14 cellular contexts compared by ENCODE assay signal in the genomic region with DNA sequence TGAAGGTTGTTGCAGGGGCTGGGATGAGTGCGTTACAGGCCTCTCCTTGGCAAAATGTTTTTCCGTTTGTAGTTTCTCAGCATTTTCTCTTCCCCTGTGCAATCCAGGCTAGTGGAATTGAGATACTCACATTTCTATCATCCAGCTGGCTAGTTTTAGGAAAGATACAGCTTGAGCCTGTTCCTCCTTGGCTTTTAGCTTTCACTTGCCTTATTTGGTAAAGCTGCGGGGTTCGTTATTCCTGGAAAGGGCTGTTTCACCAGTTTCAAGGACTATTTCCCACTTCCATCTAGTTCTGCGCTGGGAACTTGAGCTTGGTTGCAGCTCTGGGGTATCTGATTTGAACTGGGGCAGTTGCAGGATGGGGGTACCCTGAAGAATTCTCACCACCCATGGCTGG.
DNase-seq lines count a peak whose midpoint lies in the region; ATAC-seq, FAIRE-seq and TF ChIP-seq lines count a peak whose summit lies in the region.
"Had no signal": no experiment of that assay in that cellular context is flagged by ENCODE, and none has a peak within 500 bp of the region (broad histone marks: within the 10 kb centered on the region; RNA-seq: fewer than 3 reads in every experiment).

No MANE protein-coding gene starts in this region.

- no peak for TF ChIP-seq POLR2A in HepG2 (IDR thresholded peaks at IDR 0.05; ENCODE audit: insufficient read depth in 1 of 2, low read depth in 2 of 2, low read length in 2 of 2)
- no peak for TF ChIP-seq POLR2A in gastroesophageal sphincter (IDR thresholded peaks at IDR 0.05)
- TF ChIP-seq POLR2A in uterus (IDR thresholded peaks at IDR 0.05): no peak

- CTCF ChIA-PET in HepG2 (lab: Yijun Ruan, JAX; ENCODE audit: low intra/inter-chr PET ratio, low total read pairs): no interaction called here

- H3K4me2 ChIP-seq in HepG2 (ENCODE audit: low read depth, low read length): no peak overlapping the region

- DNase-seq in HepG2 (ENCODE audit: low spot score): no peak
- DNase-seq in occipital lobe (lab: John Stamatoyannopoulos, UW): peak; percentile 18
- peak; percentile 35 to 45 for DNase-seq in uterus
- no peak for DNase-seq in MG63
- no peak for DNase-seq in SKM-1 (lab: John Stamatoyannopoulos, UW; ENCODE audit: unreplicated experiment)
- DNase-seq: activated CD4-positive, alpha-beta memory T cell treated with anti-CD3 and anti-CD28 coated beads, Interleukin-2, amount 10 ng/mL, durations not matched to agents 7 days and 5 days; GDM1; head of caudate nucleus; NCI-H226; SIG-M5 had no signal

- ATAC-seq in HepG2 (no peak), gastroesophageal sphincter (peak; percentile 60), HG02759 (IDR thresholded peaks at IDR 0.05; ENCODE audit: unreplicated experiment) (no peak)
- ATAC-seq: K562 had no signal

- H3K27me3 ChIP-seq in liver (ENCODE audit: control insufficient read depth in 4 of 4, insufficient read depth in 4 of 4, low read length in 3 of 4) (no peaks in the 10 kb centered on the region), HepG2 (ENCODE audit: control insufficient read depth in 1 of 2, insufficient read depth in 2 of 2, low read length in 2 of 2) (no peaks in the 10 kb centered on the region), gastroesophageal sphincter (no peaks in the 10 kb centered on the region), uterus (no peaks in the 10 kb centered on the region), MG63 (no peaks in the 10 kb centered on the region)

- WGBS in liver: 71% methylated on average over 5 of the region's 5 CpGs
- WGBS in HepG2 (ENCODE audit: low lambda C conversion rate): 94% methylated on average over 5 of the region's 5 CpGs
- 4 to 12% methylated on average over 2 to 5 of the region's 5 CpGs for WGBS in gastroesophageal sphincter (ENCODE audit: low coverage in 1 of 2), 2 donors

- no peak for TF ChIP-seq CTCF in liver (IDR thresholded peaks at IDR 0.05; ENCODE audit: low read depth, low read length, missing input control)
- TF ChIP-seq CTCF in HepG2 (CRISPR knock-in tag; IDR thresholded peaks at IDR 0.05): no peak
- no peak for TF ChIP-seq CTCF in gastroesophageal sphincter (IDR thresholded peaks at IDR 0.05)
- no peak for TF ChIP-seq CTCF in uterus (IDR thresholded peaks at IDR 0.05)

- H3K9ac ChIP-seq in liver (ENCODE audit: low read depth in 1 of 2, low read length in 2 of 2): no peak overlapping the region
- H3K9ac ChIP-seq in HepG2 (ENCODE audit: insufficient read depth, low read depth, low read length): no peak overlapping the region

- H3K79me2 ChIP-seq in HepG2 (ENCODE audit: insufficient read depth, low read length): no peaks in the 10 kb centered on the region

- H3K4me3 ChIP-seq in liver (ENCODE audit: low read depth in 1 of 3, low read length in 3 of 3): no peak overlapping the region
- H3K4me3 ChIP-seq in HepG2 (replicated peaks in 1 of 3; ENCODE audit: insufficient read depth in 1 of 3, low read depth in 2 of 3, low read length in 3 of 3): no peak overlapping the region
- peak overlapping the region in 1 of 2 donors; percentile 19 for H3K4me3 ChIP-seq in gastroesophageal sphincter
- peak overlapping the region in 1 of 2 donors; percentile 24 for H3K4me3 ChIP-seq in uterus
- no peak overlapping the region for H3K4me3 ChIP-seq in MG63
- H3K4me3 ChIP-seq: K562 had no signal

- TF ChIP-seq EP300 in HepG2 (IDR thresholded peaks at IDR 0.05; ENCODE audit: low read depth in 2 of 2, low read length in 2 of 2) (no peak), HepG2 (CRISPR knock-in tag; IDR thresholded peaks at IDR 0.05; ENCODE audit: borderline replicate concordance) (no peak), gastroesophageal sphincter (IDR thresholded peaks at IDR 0.05) (no peak)

- no peak overlapping the region for H2AFZ ChIP-seq in HepG2 (ENCODE audit: low read length)

- H3K9me3 ChIP-seq in liver (ENCODE audit: control insufficient read depth in 4 of 4, low read length in 3 of 4): no peaks in the 10 kb centered on the region
- no peaks in the 10 kb centered on the region for H3K9me3 ChIP-seq in HepG2 (ENCODE audit: low read length)
- no peaks in the 10 kb centered on the region for H3K9me3 ChIP-seq in gastroesophageal sphincter
- no peaks in the 10 kb centered on the region for H3K9me3 ChIP-seq in uterus
- H3K9me3 ChIP-seq in MG63: no peaks in the 10 kb centered on the region

- intact Hi-C loops in HepG2 (cut with micrococcal nuclease; ENCODE audit: unreplicated experiment): no loop called here
- intact Hi-C loops in uterus (cut with DNase I; ENCODE audit: low total_unique reads): loop anchor here (10.0 kb wide), 1 partner anchor 79 kb away; no protein-coding TSS in a partner anchor

- H3K36me3 ChIP-seq in liver (ENCODE audit: control insufficient read depth in 4 of 4, insufficient read depth in 3 of 4, low read depth in 1 of 4, low read length in 3 of 4) (no peaks in the 10 kb centered on the region), HepG2 (replicated peaks in 1 of 2; ENCODE audit: control insufficient read depth in 1 of 2, insufficient read depth in 2 of 2, low read length in 2 of 2) (no peaks in the 10 kb centered on the region), gastroesophageal sphincter (no peaks in the 10 kb centered on the region), uterus (no peaks in the 10 kb centered on the region), MG63 (no peaks in the 10 kb centered on the region)

- H3K4me1 ChIP-seq in liver (ENCODE audit: control insufficient read depth in 4 of 4, insufficient read depth in 4 of 4, low read length in 3 of 4) (peaks cover 0 to 11% (median 7%) of the 10 kb centered on the region in 4 donors), HepG2 (ENCODE audit: insufficient read depth, low read length) (no peaks in the 10 kb centered on the region), gastroesophageal sphincter (peaks cover 20 to 80% (median 31%) of the 10 kb centered on the region in 3 donors), uterus (peaks cover 7 to 26% of the 10 kb centered on the region in 2 donors)

- TF ChIP-seq RAD21 in liver (IDR thresholded peaks at IDR 0.05) (peak in 1 of 2 donors; percentile 17), HepG2 (CRISPR knock-in tag; IDR thresholded peaks at IDR 0.05) (no peak)

- FAIRE-seq in HepG2 (lab: Jason Lieb, UNC): no peak
- FAIRE-seq: K562 had no signal

- H4K20me1 ChIP-seq in HepG2 (ENCODE audit: insufficient read depth, low read length): no peaks in the 10 kb centered on the region

- peak overlapping the region in 1 of 2 donors; percentile 53 for H3K27ac ChIP-seq in liver (ENCODE audit: low read depth in 1 of 2, low read length in 2 of 2)
- H3K27ac ChIP-seq in HepG2 (ENCODE audit: extremely low read length, insufficient read depth, low read length): no peak overlapping the region
- peak overlapping the region; percentile 78 to 84 (median 82) for H3K27ac ChIP-seq in gastroesophageal sphincter
- peak overlapping the region; percentile 84 to 95 for H3K27ac ChIP-seq in uterus

- in situ Hi-C loops in HepG2 (cut with HindIII; ENCODE audit: extremely low pct_ligation_motif_present, low pct_unique_long_range_greater_than_20kb): no loop called here

- POLR2A ChIA-PET in HepG2 (lab: Yijun Ruan, JAX): no interaction called here

- BruUV-seq in HepG2 (replicated peaks; lab: Mats Ljungman, UMichigan): no TSS peak

TF ChIP-seq in liver, 16 proteins besides CTCF, POLR2A, EP300 and RAD21 (continues in another document):
- no peak for TF ChIP-seq EGR1 (IDR thresholded peaks at IDR 0.05; ENCODE audit: low read depth in 2 of 2)
- peak; percentile 22 for TF ChIP-seq SP1 (IDR thresholded peaks at IDR 0.05)
- TF ChIP-seq, protein P1, sequence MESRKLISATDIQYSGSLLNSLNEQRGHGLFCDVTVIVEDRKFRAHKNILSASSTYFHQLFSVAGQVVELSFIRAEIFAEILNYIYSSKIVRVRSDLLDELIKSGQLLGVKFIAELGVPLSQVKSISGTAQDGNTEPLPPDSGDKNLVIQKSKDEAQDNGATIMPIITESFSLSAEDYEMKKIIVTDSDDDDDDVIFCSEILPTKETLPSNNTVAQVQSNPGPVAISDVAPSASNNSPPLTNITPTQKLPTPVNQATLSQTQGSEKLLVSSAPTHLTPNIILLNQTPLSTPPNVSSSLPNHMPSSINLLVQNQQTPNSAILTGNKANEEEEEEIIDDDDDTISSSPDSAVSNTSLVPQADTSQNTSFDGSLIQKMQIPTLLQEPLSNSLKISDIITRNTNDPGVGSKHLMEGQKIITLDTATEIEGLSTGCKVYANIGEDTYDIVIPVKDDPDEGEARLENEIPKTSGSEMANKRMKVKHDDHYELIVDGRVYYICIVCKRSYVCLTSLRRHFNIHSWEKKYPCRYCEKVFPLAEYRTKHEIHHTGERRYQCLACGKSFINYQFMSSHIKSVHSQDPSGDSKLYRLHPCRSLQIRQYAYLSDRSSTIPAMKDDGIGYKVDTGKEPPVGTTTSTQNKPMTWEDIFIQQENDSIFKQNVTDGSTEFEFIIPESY (IDR thresholded peaks at IDR 0.05): no peak
- TF ChIP-seq YY1 (IDR thresholded peaks at IDR 0.05): no peak
- TF ChIP-seq HNF4G (IDR thresholded peaks at IDR 0.05): no peak
- no peak for TF ChIP-seq FOXA2 (IDR thresholded peaks at IDR 0.05)

TF ChIP-seq in HepG2, 621 proteins besides CTCF, POLR2A, EP300 and RAD21:
- TF ChIP-seq TMF1 (CRISPR knock-in tag; IDR thresholded peaks at IDR 0.05; ENCODE audit: low read depth) (no peak), FLYWCH1 (CRISPR knock-in tag; IDR thresholded peaks at IDR 0.05) (no peak)

Comparison
In these comparisons a context has a peak if more than half of its experiments do, and no peak if none do; other contexts are left out.
1. DNase-seq: peak in occipital lobe (single experiment) and uterus (2 of 2); none in HepG2 (single experiment), MG63 (single experiment) and SKM-1 (single experiment).